1 cellular context compared by ENCODE assay signal in the genomic region with DNA sequence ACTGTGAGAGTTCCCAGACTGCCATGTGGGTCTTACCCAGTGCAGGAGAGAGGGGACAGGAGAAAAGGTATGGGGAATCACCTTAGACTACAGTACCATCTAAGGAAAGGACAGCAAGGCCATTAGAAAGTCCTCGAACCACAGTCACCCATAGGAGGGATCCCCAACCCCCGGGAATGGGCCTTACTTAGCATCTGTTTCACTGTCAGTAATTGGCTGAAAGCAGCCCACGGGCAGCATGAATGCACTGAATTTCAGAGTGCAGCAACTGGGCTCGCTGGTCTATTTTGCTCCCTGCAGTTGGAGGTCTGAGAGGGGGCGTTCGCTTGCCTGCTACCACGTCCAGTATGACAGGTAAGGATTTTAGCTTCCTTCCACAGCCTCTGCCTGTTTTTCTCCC.
TF ChIP-seq lines count a peak whose summit lies in the region.

No MANE protein-coding gene starts in this region.

TF ChIP-seq in GM23338, 12 proteins besides CTCF, POLR2A, EP300 and RAD21:
- TF ChIP-seq ZNF462 (CRISPR knock-in tag; IDR thresholded peaks at IDR 0.05) (no peak), JUNB (IDR thresholded peaks at IDR 0.05; ENCODE audit: unreplicated experiment) (no peak), EZH2phosphoT487 (IDR thresholded peaks at IDR 0.05; ENCODE audit: unreplicated experiment) (no peak), STAT1 (IDR thresholded peaks at IDR 0.05; ENCODE audit: unreplicated experiment) (no peak), ZNF114 (CRISPR knock-in tag; IDR thresholded peaks at IDR 0.05) (no peak), EZH2 (IDR thresholded peaks at IDR 0.05; ENCODE audit: low read depth, unreplicated experiment) (no peak), NANOG (IDR thresholded peaks at IDR 0.05; ENCODE audit: borderline replicate concordance) (no peak), REST (IDR thresholded peaks at IDR 0.05; ENCODE audit: unreplicated experiment) (no peak), POLR2AphosphoS5 (IDR thresholded peaks at IDR 0.05; ENCODE audit: low read depth) (no peak), CREB1 (CRISPR knock-in tag; IDR thresholded peaks at IDR 0.05; ENCODE audit: low read depth) (no peak)
- TF ChIP-seq, protein P1, sequence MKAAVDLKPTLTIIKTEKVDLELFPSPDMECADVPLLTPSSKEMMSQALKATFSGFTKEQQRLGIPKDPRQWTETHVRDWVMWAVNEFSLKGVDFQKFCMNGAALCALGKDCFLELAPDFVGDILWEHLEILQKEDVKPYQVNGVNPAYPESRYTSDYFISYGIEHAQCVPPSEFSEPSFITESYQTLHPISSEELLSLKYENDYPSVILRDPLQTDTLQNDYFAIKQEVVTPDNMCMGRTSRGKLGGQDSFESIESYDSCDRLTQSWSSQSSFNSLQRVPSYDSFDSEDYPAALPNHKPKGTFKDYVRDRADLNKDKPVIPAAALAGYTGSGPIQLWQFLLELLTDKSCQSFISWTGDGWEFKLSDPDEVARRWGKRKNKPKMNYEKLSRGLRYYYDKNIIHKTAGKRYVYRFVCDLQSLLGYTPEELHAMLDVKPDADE (IDR thresholded peaks at IDR 0.05), result no peak
